ENCODE assay signal across 8 cellular contexts in the genomic region with DNA sequence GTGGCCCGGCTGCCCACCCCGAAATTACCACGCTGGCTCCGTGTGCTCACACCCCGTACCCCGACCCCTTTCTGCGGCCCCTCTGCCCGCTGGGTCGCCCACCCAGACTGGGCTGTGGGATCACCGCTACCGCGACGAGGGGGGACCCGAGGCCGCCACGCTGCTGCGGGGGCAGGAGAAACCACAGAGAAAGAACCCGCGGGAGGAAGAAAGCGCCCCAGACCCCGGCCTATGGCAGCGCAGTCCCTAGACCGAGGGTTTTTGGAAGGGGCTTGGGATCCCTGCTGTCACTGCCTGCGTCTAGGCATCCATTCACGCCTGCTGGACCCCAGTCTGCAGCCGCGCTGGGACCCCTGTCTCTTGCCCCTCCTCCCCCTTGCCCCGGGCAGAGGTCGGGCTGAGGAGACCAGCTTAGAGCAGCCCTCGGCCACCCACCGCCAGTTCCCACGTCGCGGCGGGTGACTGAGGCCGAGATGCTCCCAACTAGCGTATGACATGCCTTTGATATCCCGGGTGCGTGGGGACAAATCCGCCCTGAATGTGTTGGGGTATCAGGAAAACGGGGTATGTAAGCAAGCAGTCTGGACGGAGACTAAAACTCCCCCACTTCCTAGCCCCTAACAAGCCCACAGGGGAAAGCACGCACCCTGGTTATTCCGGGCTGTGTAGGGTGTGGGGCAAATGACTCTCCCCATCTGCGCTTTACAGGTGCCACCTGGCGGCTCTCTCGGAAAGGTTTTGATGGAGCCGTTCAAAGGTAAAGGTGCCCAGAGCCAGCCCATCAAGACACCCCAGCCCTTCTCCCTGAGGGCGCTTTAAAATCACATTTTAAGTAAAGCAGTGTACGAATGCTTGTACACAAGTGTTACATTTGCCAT. TPM values are rescaled to one million over a fixed set of nuclear protein-coding genes. Genes with fewer than 3 reads are reported as not detected.
DNase-seq lines count a peak whose midpoint lies in the region; ATAC-seq and TF ChIP-seq lines count a peak whose summit lies in the region.

No MANE protein-coding gene starts in this region.

- no peak overlapping the region for H3K4me2 ChIP-seq in OCI-LY7 (ENCODE audit: low read length)

- peak overlapping the region; percentile 92 for H3K4me3 Mint-ChIP-seq in glutamatergic neuron (ENCODE audit: unreplicated experiment)
- peak overlapping the region; percentile 82 for H3K4me3 Mint-ChIP-seq in progenitor cell of endocrine pancreas (ENCODE audit: low read depth)

- CTCF ChIA-PET in OCI-LY7 (lab: Charles Lee; ENCODE audit: unreplicated experiment): no interaction called here

- TF ChIP-seq CTCF in OCI-LY7 (conservative IDR thresholded peaks at IDR 0.05; ENCODE audit: low read length): peak; percentile 37; the same call in 1 of the 2 replicates
- no peak for TF ChIP-seq CTCF in glutamatergic neuron (IDR thresholded peaks at IDR 0.05; ENCODE audit: partially characterized antibody, unreplicated experiment)
- peak; percentile 67 for TF ChIP-seq CTCF in progenitor cell of endocrine pancreas (IDR thresholded peaks at IDR 0.05; ENCODE audit: unreplicated experiment)

- H2AFZ ChIP-seq in OCI-LY7 (ENCODE audit: low read length): no peak overlapping the region

- H4K20me1 ChIP-seq in OCI-LY7 (ENCODE audit: insufficient read depth, low read length): no peaks in the 10 kb centered on the region

- no peaks in the 10 kb centered on the region for H3K9me3 ChIP-seq in OCI-LY7 (ENCODE audit: low read length)

- H3K4me3 ChIP-seq in GM08714 (ENCODE audit: low read length): peak overlapping the region; percentile 44; the same call in 1 of the 2 replicates
- H3K4me3 ChIP-seq in OCI-LY7 (ENCODE audit: low read depth, low read length, poor library complexity, severe bottlenecking): no peak overlapping the region

- H3K27ac ChIP-seq in OCI-LY7 (ENCODE audit: low read depth, low read length, poor library complexity, severe bottlenecking): no peak overlapping the region

- H3K27ac Mint-ChIP-seq in glutamatergic neuron (ENCODE audit: unreplicated experiment): no peak overlapping the region
- no peak overlapping the region for H3K27ac Mint-ChIP-seq in progenitor cell of endocrine pancreas

- peak; percentile 55 for ATAC-seq in HG02938 (IDR thresholded peaks at IDR 0.05; ENCODE audit: unreplicated experiment)

- intact Hi-C loops in OCI-LY7 (cut with micrococcal nuclease; ENCODE audit: unreplicated experiment): loop anchor here (10.0 kb wide), 2 partner anchors 492 to 722 kb away; no protein-coding TSS in a partner anchor

- no peaks in the 10 kb centered on the region for H3K36me3 ChIP-seq in OCI-LY7 (ENCODE audit: insufficient read depth, low read length)

- no peaks in the 10 kb centered on the region for H3K79me2 ChIP-seq in OCI-LY7 (ENCODE audit: insufficient read depth, low read depth, low read length)

- no TSS peak for BruUV-seq in OCI-LY7 (replicated peaks; lab: Mats Ljungman, UMichigan)

- no peaks in the 10 kb centered on the region for H3K4me1 ChIP-seq in OCI-LY7 (ENCODE audit: insufficient read depth, low read length, poor library complexity, severe bottlenecking)

- H3K9me3 Mint-ChIP-seq in glutamatergic neuron (ENCODE audit: unreplicated experiment) (peaks cover 5% of the 10 kb centered on the region), progenitor cell of endocrine pancreas (ENCODE audit: low read depth) (no peaks in the 10 kb centered on the region)

- H3K27me3 Mint-ChIP-seq in glutamatergic neuron (ENCODE audit: unreplicated experiment): peaks cover 5% of the 10 kb centered on the region
- peaks cover 60% of the 10 kb centered on the region for H3K27me3 Mint-ChIP-seq in progenitor cell of endocrine pancreas

- H3K4me1 Mint-ChIP-seq in glutamatergic neuron (ENCODE audit: low read depth, unreplicated experiment) (no peaks in the 10 kb centered on the region), progenitor cell of endocrine pancreas (ENCODE audit: low read depth) (peaks cover 3% of the 10 kb centered on the region)

- POLR2A ChIA-PET in OCI-LY7 (lab: Charles Lee): no interaction called here

- DNase-seq in OCI-LY7 (ENCODE audit: low spot score): peak; percentile 7
- peak; percentile 55 for DNase-seq in activated gamma-delta T cell treated with Interleukin-2 at 50 U/mL for 16 hours
- DNase-seq in glutamatergic neuron: peak; percentile 41
- DNase-seq in progenitor cell of endocrine pancreas (ENCODE audit: low spot score, unreplicated experiment): peak; percentile 37
- peak; percentile 56 for DNase-seq in ureter (ENCODE audit: low spot score)
- DNase-seq in SKM-1 treated with dmso at 0.1 percent for 144 hours (lab: John Stamatoyannopoulos, UW; ENCODE audit: unreplicated experiment): no peak

- H3K36me3 Mint-ChIP-seq in glutamatergic neuron (ENCODE audit: unreplicated experiment) (no peaks in the 10 kb centered on the region), progenitor cell of endocrine pancreas (ENCODE audit: insufficient read depth) (no peaks in the 10 kb centered on the region)

- H3K9me2 ChIP-seq in OCI-LY7 (ENCODE audit: insufficient read depth, low read length): no peaks in the 10 kb centered on the region

RNA-seq across cellular contexts. Expression of gene INPP4B, which starts 0.9 kb away (rescaled TPM):
- total RNA-seq in OCI-LY7 (2014; rRNA removed; shearing (Covaris generic)): not detected in 2 replicates
- total RNA-seq in OCI-LY7 (2022) (not detected in 2 replicates), glutamatergic neuron (ENCODE audit: unreplicated experiment) (2.4 TPM), progenitor cell of endocrine pancreas (2.6 and 3.4 TPM in 2 replicates), ureter (84.9 TPM)

Comparison
In these comparisons a context has a peak if more than half of its experiments do, and no peak if none do; other contexts are left out.
1. RNA of gene INPP4B, which starts 0.9 kb away (total RNA-seq): 84.9 TPM in ureter (single experiment); 2.6 to 3.4 TPM in progenitor cell of endocrine pancreas, 2.4 TPM in glutamatergic neuron (single experiment) and not detected in OCI-LY7; every median in the first group is over 10 times any median in the second.